10 cellular contexts compared by ENCODE assay signal in the genomic region with DNA sequence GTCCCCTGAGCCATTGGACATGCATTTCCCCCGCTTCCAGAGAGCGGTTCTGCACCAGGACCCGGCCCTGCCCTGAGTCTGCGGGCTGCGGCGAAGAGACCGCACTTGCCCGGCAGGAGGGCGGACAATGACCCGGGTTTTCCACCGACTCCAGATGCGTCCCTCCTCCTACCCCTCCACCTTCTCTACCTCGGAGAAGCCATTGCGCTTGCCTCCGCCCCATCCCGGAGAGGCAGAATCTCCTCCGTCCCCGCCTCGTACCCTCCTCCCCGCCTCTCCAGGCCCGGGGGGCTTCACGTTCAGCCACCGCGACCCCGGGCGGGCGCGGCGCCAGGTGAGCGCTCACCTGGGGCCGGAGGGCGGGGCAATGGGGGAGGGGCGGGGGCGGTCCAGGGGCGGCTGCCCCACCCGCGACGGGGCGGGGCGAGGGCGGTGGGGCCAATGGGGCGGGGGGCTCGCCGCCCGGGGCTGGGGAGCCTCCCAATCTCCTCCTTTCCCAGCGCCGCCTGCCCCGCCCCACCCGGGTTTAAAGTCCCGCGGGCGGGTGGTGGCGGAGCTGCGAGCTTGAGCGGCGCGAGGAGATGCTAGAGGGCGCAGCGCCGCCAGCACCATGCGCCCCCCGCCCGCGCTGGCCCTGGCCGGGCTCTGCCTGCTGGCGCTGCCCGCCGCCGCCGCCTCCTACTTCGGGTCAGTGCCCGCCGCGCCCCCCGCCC. TPM values are rescaled to one million over a fixed set of nuclear protein-coding genes. Genes with fewer than 3 reads are reported as not detected.
DNase-seq lines count a peak whose midpoint lies in the region; ATAC-seq and TF ChIP-seq lines count a peak whose summit lies in the region.
"Had no signal": no experiment of that assay in that cellular context is flagged by ENCODE, and none has a peak within 500 bp of the region (broad histone marks: within the 10 kb centered on the region; RNA-seq: fewer than 3 reads in every experiment).

A gene with protein sequence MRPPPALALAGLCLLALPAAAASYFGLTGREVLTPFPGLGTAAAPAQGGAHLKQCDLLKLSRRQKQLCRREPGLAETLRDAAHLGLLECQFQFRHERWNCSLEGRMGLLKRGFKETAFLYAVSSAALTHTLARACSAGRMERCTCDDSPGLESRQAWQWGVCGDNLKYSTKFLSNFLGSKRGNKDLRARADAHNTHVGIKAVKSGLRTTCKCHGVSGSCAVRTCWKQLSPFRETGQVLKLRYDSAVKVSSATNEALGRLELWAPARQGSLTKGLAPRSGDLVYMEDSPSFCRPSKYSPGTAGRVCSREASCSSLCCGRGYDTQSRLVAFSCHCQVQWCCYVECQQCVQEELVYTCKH (plus strand): TSS at position 555 of the 713 bp plus-strand sequence. CDS start 56 bp downstream, at position 611.

- intact Hi-C loops in activated CD4-positive, alpha-beta T cell treated with anti-CD3 and anti-CD28 coated beads, Interleukin-2, amount 10 ng/mL, durations not matched to agents 24 days and 14 days (cut with micrococcal nuclease): no loop called here
- intact Hi-C loops in esophagus muscularis mucosa (cut with DNase I): no loop called here

- H2BK12ac ChIP-seq in neuronal stem cell (ENCODE audit: low read length): no peak within 1 kb of the TSS

- H2BK15ac ChIP-seq in neuronal stem cell (ENCODE audit: low read length): peak within 1 kb of the TSS; percentile 86

- 2% methylated on average over 30 of the region's 75 CpGs for WGBS in esophagus muscularis mucosa
- WGBS in neuronal stem cell (ENCODE audit: extremely low coverage in 2 of 2, insufficient read length in 2 of 2, insufficient replicate concordance in 1 of 2), 2 donors: no CpG with 5 or more reads among the region's 75 CpGs

- ATAC-seq in HG02610 (IDR thresholded peaks at IDR 0.05; ENCODE audit: unreplicated experiment) (no peak), GM21786 (IDR thresholded peaks at IDR 0.05; ENCODE audit: unreplicated experiment) (no peak)

- H4K8ac ChIP-seq in neuronal stem cell (ENCODE audit: low read depth, low read length): no peak within 1 kb of the TSS

- no peak for TF ChIP-seq EP300 in esophagus muscularis mucosa (IDR thresholded peaks at IDR 0.05)

- H3K23ac ChIP-seq in neuronal stem cell (ENCODE audit: low read depth, low read length, poor library complexity): peak within 1 kb of the TSS; percentile 76

- H3K14ac ChIP-seq in neuronal stem cell (ENCODE audit: low read length): peak within 1 kb of the TSS; percentile 49

- no peak within 1 kb of the TSS for H2AK5ac ChIP-seq in neuronal stem cell (ENCODE audit: low read depth, low read length)

- peak within 1 kb of the TSS; percentile 90 for H2AFZ ChIP-seq in neuronal stem cell (ENCODE audit: low read length)

- H3K4me2 ChIP-seq in neuronal stem cell (ENCODE audit: insufficient read depth, low read length, poor library complexity, severe bottlenecking): peak within 1 kb of the TSS; percentile 99

- H3K9ac ChIP-seq in NT2/D1 (ENCODE audit: insufficient read length, low read depth) (peak within 1 kb of the TSS; percentile 78), neuronal stem cell (ENCODE audit: low read depth, low read length, poor library complexity) (peak within 1 kb of the TSS; percentile 82)

- H3K9me3 ChIP-seq in NT2/D1 (ENCODE audit: insufficient read depth, low read length) (no peaks in the 10 kb centered on the region), esophagus muscularis mucosa (no peaks in the 10 kb centered on the region), neuronal stem cell (replicated peaks in 1 of 2; ENCODE audit: control insufficient read depth in 2 of 2, insufficient read depth in 1 of 2, low read depth in 1 of 2, low read length in 2 of 2) (no peaks in the 10 kb centered on the region)

- H3K36me3 ChIP-seq in NT2/D1 (ENCODE audit: insufficient read depth, insufficient read length, low read length) (no peaks in the 10 kb centered on the region), esophagus muscularis mucosa (no peaks in the 10 kb centered on the region), neuronal stem cell (replicated peaks in 1 of 2; ENCODE audit: control insufficient read depth in 2 of 2, insufficient read depth in 2 of 2, low read length in 2 of 2) (no peaks in the 10 kb centered on the region)

- peak within 1 kb of the TSS; percentile 65 for H3K4me3 Mint-ChIP-seq in activated CD4-positive, alpha-beta T cell treated with anti-CD3 and anti-CD28 coated beads, Interleukin-2, amount 10 ng/mL, durations not matched to agents 24 days and 14 days

- DNase-seq in activated CD4-positive, alpha-beta T cell treated with anti-CD3 and anti-CD28 coated beads, Interleukin-2, amount 10 ng/mL, durations not matched to agents 24 days and 14 days: peak; percentile 64
- no peak for DNase-seq in activated CD4-positive, alpha-beta T cell treated with anti-CD3 and anti-CD28 coated beads, Interleukin-2, amount 50 U/mL, for 4 hours
- no peak for DNase-seq in NT2/D1 (ENCODE audit: low read depth, low spot score)
- no peak for DNase-seq in esophagus muscularis mucosa (ENCODE audit: extremely low spot score)
- DNase-seq in neuronal stem cell (ENCODE audit: low spot score): no peak
- no peak for DNase-seq in globus pallidus (ENCODE audit: low spot score)

- peaks cover 64% of the 10 kb centered on the region for H3K27me3 ChIP-seq in NT2/D1 (ENCODE audit: insufficient read depth, insufficient read length)
- H3K27me3 ChIP-seq in esophagus muscularis mucosa: peaks cover 0 to 89% (median 28%) of the 10 kb centered on the region in 4 donors
- H3K27me3 ChIP-seq in neuronal stem cell (ENCODE audit: control insufficient read depth in 3 of 3, insufficient read depth in 3 of 3, low read depth in 1 of 3, low read length in 3 of 3): peaks cover 14 to 67% (median 63%) of the 10 kb centered on the region in 3 experiments

- H2BK120ac ChIP-seq in neuronal stem cell (ENCODE audit: low read depth, low read length): peak within 1 kb of the TSS; percentile 68

- H3K4me3 ChIP-seq in NT2/D1 (ENCODE audit: insufficient read length, low read depth) (peak within 1 kb of the TSS; percentile 58), esophagus muscularis mucosa (peak within 1 kb of the TSS; percentile 45 to 55 (median 49)), neuronal stem cell (ENCODE audit: low read length in 2 of 2) (peak within 1 kb of the TSS; percentile 51 to 79)

- H3K36me3 Mint-ChIP-seq in activated CD4-positive, alpha-beta T cell treated with anti-CD3 and anti-CD28 coated beads, Interleukin-2, amount 10 ng/mL, durations not matched to agents 24 days and 14 days (ENCODE audit: low read depth): no peaks in the 10 kb centered on the region

- no peak within 1 kb of the TSS for H4K91ac ChIP-seq in neuronal stem cell (ENCODE audit: low read depth, low read length, poor library complexity)

- TF ChIP-seq CTCF in esophagus muscularis mucosa (IDR thresholded peaks at IDR 0.05): no peak

- H3K27ac ChIP-seq in esophagus muscularis mucosa (replicated peaks in 1 of 4) (no peak within 1 kb of the TSS), neuronal stem cell (replicated peaks; ENCODE audit: low read length) (no peak within 1 kb of the TSS)

- peaks cover 16% of the 10 kb centered on the region for H3K4me1 ChIP-seq in NT2/D1 (ENCODE audit: insufficient read depth, insufficient read length)
- H3K4me1 ChIP-seq in esophagus muscularis mucosa: peaks cover 6 to 17% (median 15%) of the 10 kb centered on the region in 4 donors
- peaks cover 2 to 6% of the 10 kb centered on the region in 2 donors for H3K4me1 ChIP-seq in neuronal stem cell (ENCODE audit: control insufficient read depth in 2 of 2, insufficient read depth in 1 of 2, low read depth in 1 of 2, low read length in 2 of 2)

- no peak for TF ChIP-seq POLR2A in esophagus muscularis mucosa (IDR thresholded peaks at IDR 0.05; ENCODE audit: low read depth)

- peaks cover 63% of the 10 kb centered on the region for H3K27me3 Mint-ChIP-seq in activated CD4-positive, alpha-beta T cell treated with anti-CD3 and anti-CD28 coated beads, Interleukin-2, amount 10 ng/mL, durations not matched to agents 24 days and 14 days

- H3K79me1 ChIP-seq in neuronal stem cell (ENCODE audit: low read depth, low read length): no peaks in the 10 kb centered on the region

- H3K9me3 Mint-ChIP-seq in activated CD4-positive, alpha-beta T cell treated with anti-CD3 and anti-CD28 coated beads, Interleukin-2, amount 10 ng/mL, durations not matched to agents 24 days and 14 days: no peaks in the 10 kb centered on the region

- peak within 1 kb of the TSS; percentile 91 for H3K18ac ChIP-seq in neuronal stem cell (ENCODE audit: low read length)

- no peak within 1 kb of the TSS for H2BK5ac ChIP-seq in neuronal stem cell (ENCODE audit: low read length)

- H3K27ac Mint-ChIP-seq in activated CD4-positive, alpha-beta T cell treated with anti-CD3 and anti-CD28 coated beads, Interleukin-2, amount 10 ng/mL, durations not matched to agents 24 days and 14 days: no peak within 1 kb of the TSS

- H3K4me1 Mint-ChIP-seq in activated CD4-positive, alpha-beta T cell treated with anti-CD3 and anti-CD28 coated beads, Interleukin-2, amount 10 ng/mL, durations not matched to agents 24 days and 14 days: no peaks in the 10 kb centered on the region

- no peak within 1 kb of the TSS for H3K4ac ChIP-seq in neuronal stem cell (ENCODE audit: low read length)

RNA-seq across cellular contexts. Expression of the gene that starts here (rescaled TPM):
- not detected in 2 replicates for total RNA-seq in activated CD4-positive, alpha-beta T cell treated with anti-CD3 and anti-CD28 coated beads, Interleukin-2, amount 10 ng/mL, durations not matched to agents 24 days and 14 days
- total RNA-seq in esophagus muscularis mucosa: under 1 TPM in 3 of 4 donors, not detected in 1; 0.42 to 0.66 (median 0.65) TPM
- not detected for polyA plus RNA-seq in neuronal stem cell (2013, experiment 1 of 2)
- not detected for polyA plus RNA-seq in neuronal stem cell (2013, experiment 2 of 2)
- total RNA-seq: pulmonary artery endothelial cell; T-helper 1 cell treated with Interleukin-12 subunit alpha and Interleukin-12 subunit beta and Interleukin-4 antibody, amounts not matched to agents 30 ng/mL and 1 ng/mL, for 36 hours had no signal

Comparison
In these comparisons a context has a peak if more than half of its experiments do, and no peak if none do; other contexts are left out.
1. Peak in DNase-seq in activated CD4-positive, alpha-beta T cell treated with anti-CD3 and anti-CD28 coated beads, Interleukin-2, amount 10 ng/mL, durations not matched to agents 24 days and 14 days; RNA of the gene not detected or under 1 TPM.